16 cellular contexts compared by ENCODE assay signal in the genomic region with DNA sequence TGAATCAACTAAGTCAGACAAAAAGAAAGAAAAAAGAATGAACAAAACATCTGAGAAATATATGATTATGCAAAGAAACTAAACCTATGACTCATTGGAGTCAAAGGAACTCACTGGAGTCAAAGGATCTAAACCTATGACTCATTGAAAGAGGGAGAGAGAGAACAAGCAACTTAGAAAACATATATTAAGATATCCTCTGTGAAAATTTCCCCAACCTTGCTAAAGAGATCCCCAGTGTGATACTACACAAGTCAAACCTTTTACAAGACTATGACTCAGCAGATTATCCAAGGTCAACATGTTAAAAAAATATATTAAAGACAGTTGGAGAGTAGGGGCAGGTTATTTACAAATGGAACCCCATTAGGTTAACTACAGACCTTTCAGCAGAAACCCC.
A peak's percentile ranks its signal among the peaks of the same experiment; 100 is the strongest.
DNase-seq lines count a peak whose midpoint lies in the region; ATAC-seq, FAIRE-seq and TF ChIP-seq lines count a peak whose summit lies in the region.
"Had no signal": no experiment of that assay in that cellular context is flagged by ENCODE, and none has a peak within 500 bp of the region (broad histone marks: within the 10 kb centered on the region; RNA-seq: fewer than 3 reads in every experiment).

No MANE protein-coding gene starts in this region.

- H3K9me3 Mint-ChIP-seq in natural killer cell = peaks cover 25 to 36% of the 10 kb centered on the region in 2 donors

- no peak overlapping the region for H3K4me3 Mint-ChIP-seq in natural killer cell
- H3K4me3 Mint-ChIP-seq: CD4-positive, CD25-positive, alpha-beta regulatory T cell; naive thymus-derived CD4-positive, alpha-beta T cell had no signal

- in situ Hi-C loops in Caki2 (cut with HindIII; ENCODE audit: low pct_unique_long_range_greater_than_20kb, low sequenced_read_pairs) = no loop called here

- no peak overlapping the region for H3K27ac Mint-ChIP-seq in natural killer cell
- H3K27ac Mint-ChIP-seq: CD4-positive, CD25-positive, alpha-beta regulatory T cell; naive thymus-derived CD4-positive, alpha-beta T cell had no signal

- ATAC-seq in GM21529 (IDR thresholded peaks at IDR 0.05; ENCODE audit: unreplicated experiment) = no peak
- no peak for ATAC-seq in natural killer cell
- ATAC-seq: naive thymus-derived CD4-positive, alpha-beta T cell had no signal

- intact Hi-C loops in natural killer cell (cut with micrococcal nuclease) = no loop called here

- H3K36me3 Mint-ChIP-seq in natural killer cell = peaks cover 40% of the 10 kb centered on the region
- H3K36me3 Mint-ChIP-seq: CD4-positive, CD25-positive, alpha-beta regulatory T cell; naive thymus-derived CD4-positive, alpha-beta T cell had no signal

- TF ChIP-seq CTCF in fibroblast of pulmonary artery (IDR thresholded peaks at IDR 0.05; ENCODE audit: low read length, missing control alignments) (no peak), natural killer cell (IDR thresholded peaks at IDR 0.05) (no peak)

- H3K4me1 Mint-ChIP-seq in natural killer cell = no peaks in the 10 kb centered on the region
- H3K4me1 Mint-ChIP-seq: CD4-positive, CD25-positive, alpha-beta regulatory T cell; naive thymus-derived CD4-positive, alpha-beta T cell had no signal

- FAIRE-seq in RCC 7860 (lab: Jason Lieb, UNC) = no peak

- H3K27me3 Mint-ChIP-seq in natural killer cell (ENCODE audit: low read depth in 2 of 2) = no peaks in the 10 kb centered on the region
- H3K27me3 Mint-ChIP-seq: CD4-positive, CD25-positive, alpha-beta regulatory T cell; naive thymus-derived CD4-positive, alpha-beta T cell had no signal

- DNase-seq in Caki2 (ENCODE audit: low read depth) (peak; percentile 69), HPDE6-E6E7 (ENCODE audit: extremely low spot score) (peak; percentile 6), RCC 7860 (ENCODE audit: low spot score) (peak; percentile 29), fibroblast of pulmonary artery (ENCODE audit: low read depth) (peak; percentile 51), GDM1 (lab: John Stamatoyannopoulos, UW) (no peak), natural killer cell (no peak)
- DNase-seq: activated CD4-positive, alpha-beta T cell treated with anti-CD3 and anti-CD28 coated beads for 4 hours; amygdala; CD4-positive, CD25-positive, alpha-beta regulatory T cell; MG63; naive thymus-derived CD4-positive, alpha-beta T cell; NCI-H2107; NK-92 treated with Interleukin-12 subunit alpha and Interleukin-12 subunit beta, amount 100 ng/mL, for 24 hours; thyroid gland had no signal

- H3K4me3 ChIP-seq in fibroblast of pulmonary artery (replicated peaks; ENCODE audit: low read depth, low read length) = no peak overlapping the region
- H3K4me3 ChIP-seq: esophagus muscularis mucosa, MG63, thyroid gland had no signal

Comparison
In these comparisons a context has a peak if more than half of its experiments do, and no peak if none do; other contexts are left out.
1. DNase-seq: peak in Caki2 (single experiment), HPDE6-E6E7 (single experiment), RCC 7860 (single experiment) and fibroblast of pulmonary artery (single experiment); none in GDM1 (single experiment) and natural killer cell (single experiment).